37 cellular contexts compared by ENCODE assay signal in genomic region chr15:68506071-68506470, GRCh38.
"Had no signal": no experiment of that assay in that cellular context is flagged by ENCODE, and none has a peak within 500 bp of the region (broad histone marks: within the 10 kb centered on the region; RNA-seq: fewer than 3 reads in every experiment).

No MANE protein-coding gene starts in this region.

- H3K27ac Mint-ChIP-seq: activated B cell treated with CpG ODN at 0.5 μM for 24 hours; activated CD4-positive, alpha-beta memory T cell treated with anti-CD3 and anti-CD28 coated beads for 36 hours; activated naive CD4-positive, alpha-beta T cell treated with anti-CD3 and anti-CD28 coated beads, Interleukin-2, amount 10 ng/mL, durations not matched to agents 7 days and 5 days; activated naive CD8-positive, alpha-beta T cell; activated naive CD8-positive, alpha-beta T cell treated with anti-CD3 and anti-CD28 coated beads, Interleukin-2, amount 50 U/mL, for 24 hours; T-cell had no signal

- H3K4me1 Mint-ChIP-seq: activated B cell treated with CpG ODN at 0.5 μM for 24 hours; activated naive CD8-positive, alpha-beta T cell treated with anti-CD3 and anti-CD28 coated beads, Interleukin-2, amount 50 U/mL, for 24 hours had no signal

- H3K9ac ChIP-seq: SK-N-SH had no signal

- H3K4me2 ChIP-seq: SK-N-SH had no signal

- H3K9me3 ChIP-seq: MG63, Peyer's patch, SJSA1, SK-N-SH had no signal

- H3K9me3 Mint-ChIP-seq: activated B cell treated with CpG ODN at 0.5 μM for 24 hours; activated CD4-positive, alpha-beta memory T cell treated with anti-CD3 and anti-CD28 coated beads for 36 hours; activated naive CD4-positive, alpha-beta T cell treated with anti-CD3 and anti-CD28 coated beads, Interleukin-2, amount 10 ng/mL, durations not matched to agents 7 days and 5 days; activated naive CD8-positive, alpha-beta T cell treated with anti-CD3 and anti-CD28 coated beads, Interleukin-2, amount 50 U/mL, for 24 hours; T-cell had no signal

- H3K36me3 Mint-ChIP-seq: activated CD4-positive, alpha-beta memory T cell treated with anti-CD3 and anti-CD28 coated beads for 36 hours; activated naive CD4-positive, alpha-beta T cell treated with anti-CD3 and anti-CD28 coated beads, Interleukin-2, amount 10 ng/mL, durations not matched to agents 7 days and 5 days; activated naive CD8-positive, alpha-beta T cell; T-cell had no signal

- H3K27ac ChIP-seq: brain microvascular endothelial cell, Peyer's patch, SJSA1, VCaP had no signal

- H3K27me3 ChIP-seq: brain microvascular endothelial cell, MG63, Peyer's patch, SJSA1 had no signal

- H3K4me1 ChIP-seq: Peyer's patch, SJSA1 had no signal

- DNase-seq: activated B cell treated with CpG ODN at 0.5 μM for 24 hours; activated CD4-positive, alpha-beta memory T cell treated with anti-CD3 and anti-CD28 coated beads for 36 hours; activated CD4-positive, alpha-beta T cell treated with anti-CD3 and anti-CD28 coated beads for 4 hours; activated CD4-positive, alpha-beta T cell treated with anti-CD3 and anti-CD28 coated beads, Interleukin-2, amount 50 U/mL, for 1 hour; activated CD4-positive, CD25-positive, alpha-beta regulatory T cell treated with anti-CD3 and anti-CD28 coated beads, Interleukin-2, amount 50 U/mL, for 72 hours; activated CD8-positive, alpha-beta memory T cell treated with anti-CD3 and anti-CD28 coated beads, Interleukin-2, amount 50 U/mL, for 4 hours; activated effector memory CD4-positive, alpha-beta T cell treated with Interleukin-2 at 50 U/mL for 16 hours; activated naive CD4-positive, alpha-beta T cell treated with anti-CD3 and anti-CD28 coated beads, Interleukin-2, amount 10 ng/mL, durations not matched to agents 7 days and 5 days; activated naive CD8-positive, alpha-beta T cell treated with anti-CD3 and anti-CD28 coated beads, Interleukin-2, amount 50 U/mL, for 24 hours; activated T-cell treated with anti-CD3 and anti-CD28 coated beads, Interleukin-2, amount 50 U/mL, for 48 hours; aorta; brain microvascular endothelial cell; Kasumi-1; KG1; MG63; NCI-H1048; NCI-H1105 treated with DMSO at 0.1 percent for 48 hours; NCI-H1436 treated with DMSO at 0.1 percent for 48 hours; NCI-H187; NCI-H2029 treated with DMSO at 0.1 percent for 48 hours; NCI-H2107; NCI-H2171; NCI-H510A; NCI-H526; NCI-H748 treated with DMSO at 0.1 percent for 48 hours; NK-92 treated with Interleukin-12 subunit alpha and Interleukin-12 subunit beta, amount 100 ng/mL, for 24 hours; PC-3; Peyer's patch; RPMI8226; SHP77 treated with DMSO at 0.1 percent for 48 hours; SK-N-SH; T-cell; T-helper 2 cell; T-helper 9 cell had no signal

- H3K4me3 Mint-ChIP-seq: activated B cell treated with CpG ODN at 0.5 μM for 24 hours; activated CD4-positive, alpha-beta memory T cell treated with anti-CD3 and anti-CD28 coated beads for 36 hours; activated naive CD4-positive, alpha-beta T cell treated with anti-CD3 and anti-CD28 coated beads, Interleukin-2, amount 10 ng/mL, durations not matched to agents 7 days and 5 days; activated naive CD8-positive, alpha-beta T cell; activated naive CD8-positive, alpha-beta T cell treated with anti-CD3 and anti-CD28 coated beads, Interleukin-2, amount 50 U/mL, for 24 hours; T-cell had no signal

- ATAC-seq: activated naive CD8-positive, alpha-beta T cell treated with anti-CD3 and anti-CD28 coated beads, Interleukin-2, amount 50 U/mL, for 24 hours; PC-3; T-cell had no signal
